ENCODE assay signal across 1 cellular context in genomic region chr6:149648148-149649145, GRCh38.
TF ChIP-seq lines count a peak whose summit lies in the region.

Gene KATNA1 (minus strand): TSS chr6:149648714. CDS start chr6:149638547, 10,167 bp downstream.

TF ChIP-seq in HepG2, 621 proteins besides CTCF, POLR2A, EP300 and RAD21 (continued from another document and continues in another):
- TF ChIP-seq GRHL1 (CRISPR knock-in tag; conservative IDR thresholded peaks at IDR 0.05) (peak; percentile 46; the same call in 1 of the 2 replicates), PHF5A (CRISPR knock-in tag; IDR thresholded peaks at IDR 0.05; ENCODE audit: low read depth, unreplicated experiment) (peak; percentile 84), CBX1 (IDR thresholded peaks at IDR 0.05; ENCODE audit: low read depth) (peak; percentile 92), NR0B2 (CRISPR knock-in tag; IDR thresholded peaks at IDR 0.05) (peak; percentile 97), ZNF7 (CRISPR knock-in tag; IDR thresholded peaks at IDR 0.05) (peak; percentile 5; the same call in 1 of the 2 replicates), BATF2 (CRISPR knock-in tag; IDR thresholded peaks at IDR 0.05) (peak; percentile 99), ZNF724P (CRISPR knock-in tag; IDR thresholded peaks at IDR 0.05; ENCODE audit: borderline replicate concordance) (peak; percentile 98; the same call in 1 of the 2 replicates), GMEB2 (CRISPR knock-in tag; IDR thresholded peaks at IDR 0.05; ENCODE audit: low read depth) (peak; percentile 82; the same call in 1 of the 2 replicates), RFX1 (IDR thresholded peaks at IDR 0.05) (no peak; the same call in 1 of the 2 replicates), ZNF639 (CRISPR knock-in tag; conservative IDR thresholded peaks at IDR 0.05) (peak; percentile 99), TP53 (CRISPR knock-in tag; conservative IDR thresholded peaks at IDR 0.05) (0 out of 2 replicates have a peak, but pooled peaks have one; percentile 84), ZNF205 (CRISPR knock-in tag; IDR thresholded peaks at IDR 0.05) (peak; percentile 93), ATF7 (IDR thresholded peaks at IDR 0.05) (no peak), ATF7 (CRISPR knock-in tag; IDR thresholded peaks at IDR 0.05) (peak; percentile 93; the same call in 1 of the 2 replicates), ZNF160 (CRISPR knock-in tag; IDR thresholded peaks at IDR 0.05) (peak; percentile 91), CENPT (CRISPR knock-in tag; IDR thresholded peaks at IDR 0.05; ENCODE audit: low read depth) (peak; percentile 98), ZNF598 (CRISPR knock-in tag; IDR thresholded peaks at IDR 0.05; ENCODE audit: borderline replicate concordance) (peak; percentile 100), TRIM24 (CRISPR knock-in tag; IDR thresholded peaks at IDR 0.05) (peak; percentile 52; the same call in 1 of the 2 replicates), CSRNP2 (CRISPR knock-in tag; conservative IDR thresholded peaks at IDR 0.05; ENCODE audit: low read depth) (peak; percentile 95; the same call in 1 of the 2 replicates), ZC3H4 (CRISPR knock-in tag; IDR thresholded peaks at IDR 0.05; ENCODE audit: borderline replicate concordance) (peak; percentile 76; the same call in 1 of the 2 replicates), ZFP41 (CRISPR knock-in tag; IDR thresholded peaks at IDR 0.05; ENCODE audit: borderline replicate concordance) (peak; percentile 99; the same call in 1 of the 2 replicates), JUN (CRISPR knock-in tag; IDR thresholded peaks at IDR 0.05) (peak; percentile 91), REL (CRISPR knock-in tag; conservative IDR thresholded peaks at IDR 0.05) (peak; percentile 100), ZBTB33 (CRISPR knock-in tag; IDR thresholded peaks at IDR 0.05) (no peak; the same call in none of the 2 replicates), BRD4 (CRISPR knock-in tag; IDR thresholded peaks at IDR 0.05) (peak; percentile 58; the same call in 1 of the 2 replicates), TEAD2 (CRISPR knock-in tag; IDR thresholded peaks at IDR 0.05) (peak; percentile 97; the same call in 1 of the 2 replicates), ETS1 (CRISPR knock-in tag; IDR thresholded peaks at IDR 0.05) (peak; percentile 95), FIP1L1 (IDR thresholded peaks at IDR 0.05; ENCODE audit: borderline replicate concordance, insufficient read depth, low read depth, low read length) (peak; percentile 90; the same call in 1 of the 2 replicates), ZNF143 (CRISPR knock-in tag; IDR thresholded peaks at IDR 0.05) (no peak), CEBPZ (IDR thresholded peaks at IDR 0.05; ENCODE audit: low read length) (no peak), GPN1 (CRISPR knock-in tag; IDR thresholded peaks at IDR 0.05; ENCODE audit: borderline replicate concordance) (no peak), ZSCAN29 (CRISPR knock-in tag; conservative IDR thresholded peaks at IDR 0.05) (peak; percentile 97), ZNF691 (CRISPR knock-in tag; IDR thresholded peaks at IDR 0.05; ENCODE audit: borderline replicate concordance, low read depth) (peak; percentile 99), XRCC5 (optimal IDR thresholded peaks at IDR 0.05; ENCODE audit: low read length) (peak; percentile 93), NFIC (IDR thresholded peaks at IDR 0.05; ENCODE audit: low read length) (no peak), YY1 (IDR thresholded peaks at IDR 0.05; ENCODE audit: insufficient read depth, insufficient replicate concordance, low read depth, low read length) (peak; percentile 74), JARID2 (CRISPR knock-in tag; IDR thresholded peaks at IDR 0.05; ENCODE audit: insufficient replicate concordance) (no peak), TFE3 (CRISPR knock-in tag; IDR thresholded peaks at IDR 0.05) (peak; percentile 96), ZBTB3 (CRISPR knock-in tag; IDR thresholded peaks at IDR 0.05; ENCODE audit: borderline replicate concordance, low read depth) (peak; percentile 91), ZNF274 (CRISPR knock-in tag; IDR thresholded peaks at IDR 0.05) (peak; percentile 100), ZNF329 (CRISPR knock-in tag; IDR thresholded peaks at IDR 0.05; ENCODE audit: low read depth) (peak; percentile 85; the same call in 1 of the 2 replicates), KDM6A (CRISPR knock-in tag; IDR thresholded peaks at IDR 0.05; ENCODE audit: low read depth) (peak; percentile 47; the same call in 1 of the 2 replicates), GABPB1 (CRISPR knock-in tag; IDR thresholded peaks at IDR 0.05) (peak; percentile 98), KLF9 (CRISPR knock-in tag; IDR thresholded peaks at IDR 0.05; ENCODE audit: low read depth) (peak; percentile 97), SOX5 (CRISPR knock-in tag; IDR thresholded peaks at IDR 0.05; ENCODE audit: borderline replicate concordance) (peak; percentile 89)
